Comparison of ENCODE assay signal across 1 cellular context in genomic region chr17:42407289-42407836, GRCh38.
TF ChIP-seq lines count a peak whose summit lies in the region.

No MANE protein-coding gene starts in this region.

TF ChIP-seq in K562, 482 proteins besides CTCF, POLR2A, EP300 and RAD21 (continues in another document):
- TF ChIP-seq NONO (IDR thresholded peaks at IDR 0.05; ENCODE audit: low read depth in 2 of 2, low read length in 1 of 2) (no peak), MBD2 (IDR thresholded peaks at IDR 0.05; ENCODE audit: borderline replicate concordance, low read depth) (peak; percentile 76; the same call in 1 of the 2 replicates), NBN (IDR thresholded peaks at IDR 0.05; ENCODE audit: low read depth) (no peak), ZNF143 (CRISPR knock-in tag; IDR thresholded peaks at IDR 0.05) (peak; percentile 86), CTBP1 (IDR thresholded peaks at IDR 0.05; ENCODE audit: borderline replicate concordance) (0 out of 2 replicates have a peak, but pooled peaks have one; percentile 28), SP2 (IDR thresholded peaks at IDR 0.05; ENCODE audit: extremely low read depth, low read depth, low read length, poor library complexity, severe bottlenecking) (no peak), PRDM10 (IDR thresholded peaks at IDR 0.05; ENCODE audit: partially characterized antibody) (peak; percentile 51), SMARCA4 (IDR thresholded peaks at IDR 0.05) (0 out of 2 replicates have a peak, but pooled peaks have one; percentile 29), CBX8 (IDR thresholded peaks at IDR 0.05; ENCODE audit: borderline replicate concordance, extremely low read depth, low read depth, low read length, poor library complexity, severe bottlenecking) (no peak), DEAF1 (CRISPR knock-in tag; IDR thresholded peaks at IDR 0.05) (no peak), ZNF766 (CRISPR knock-in tag; conservative IDR thresholded peaks at IDR 0.05) (0 out of 2 replicates have a peak, but pooled peaks have one; percentile 50), YY1 (IDR thresholded peaks at IDR 0.05; ENCODE audit: borderline replicate concordance in 1 of 3, control insufficient read depth in 1 of 3, extremely low read depth in 1 of 3, insufficient read depth in 3 of 3, insufficient read length in 1 of 3, insufficient replicate concordance in 2 of 3, low read depth in 1 of 3, low read length in 2 of 3) (peak in 2 of 3 experiments; percentile 28 to 62), ZKSCAN8 (CRISPR knock-in tag; IDR thresholded peaks at IDR 0.05) (no peak), CEBPG (CRISPR knock-in tag; IDR thresholded peaks at IDR 0.05) (0 out of 2 replicates have a peak, but pooled peaks have one; percentile 24), CEBPG (tag; conservative IDR thresholded peaks at IDR 0.05 in 1 of 2, IDR thresholded peaks at IDR 0.05 in 1 of 2) (no peak), POLR2AphosphoS2 (IDR thresholded peaks at IDR 0.05; ENCODE audit: low read length) (no peak), JUND (IDR thresholded peaks at IDR 0.05; ENCODE audit: borderline replicate concordance, low read depth, low read length) (no peak), JUND (tag; IDR thresholded peaks at IDR 0.05; ENCODE audit: borderline replicate concordance, low read depth, low read length) (peak; percentile 26; the same call in 1 of the 3 replicates), CREB3L1 (IDR thresholded peaks at IDR 0.05; ENCODE audit: borderline replicate concordance, low read depth) (peak; percentile 61; the same call in 1 of the 2 replicates), POLR2B (IDR thresholded peaks at IDR 0.05; ENCODE audit: low read depth, partially characterized antibody) (no peak), ETS1 (conservative IDR thresholded peaks at IDR 0.05; ENCODE audit: control insufficient read depth, low read depth, low read length) (peak; percentile 96), FOXM1 (IDR thresholded peaks at IDR 0.05; ENCODE audit: low read depth) (no peak), FOXM1 (CRISPR knock-in tag; IDR thresholded peaks at IDR 0.05; ENCODE audit: low read depth) (no peak), TCFL5 (CRISPR knock-in tag; conservative IDR thresholded peaks at IDR 0.05) (no peak), ZNF639 (CRISPR knock-in tag; conservative IDR thresholded peaks at IDR 0.05 in 1 of 2, IDR thresholded peaks at IDR 0.05 in 1 of 2) (0 out of 4 replicates have a peak, but pooled peaks of 1 of the 2 experiments have one; percentile 42), HCFC1 (IDR thresholded peaks at IDR 0.05; ENCODE audit: low read depth, low read length) (peak; percentile 96), ZKSCAN3 (CRISPR knock-in tag; IDR thresholded peaks at IDR 0.05) (no peak), DACH1 (IDR thresholded peaks at IDR 0.05; ENCODE audit: partially characterized antibody) (no peak), DPF2 (IDR thresholded peaks at IDR 0.05) (peak; percentile 48; the same call in 1 of the 2 replicates), AFF1 (IDR thresholded peaks at IDR 0.05; ENCODE audit: low read depth in 1 of 2, partially characterized antibody in 2 of 2) (peak in 1 of 2 experiments; percentile 96), NFIC (IDR thresholded peaks at IDR 0.05) (peak; percentile 36; the same call in 1 of the 2 replicates), CREB5 (CRISPR knock-in tag; IDR thresholded peaks at IDR 0.05) (no peak), NR2C1 (IDR thresholded peaks at IDR 0.05) (peak; percentile 86), NR2C1 (tag; IDR thresholded peaks at IDR 0.05) (peak; percentile 95), KAT2B (IDR thresholded peaks at IDR 0.05; ENCODE audit: low read depth, low read length) (no peak), NR2C2 (CRISPR knock-in tag; IDR thresholded peaks at IDR 0.05) (peak; percentile 60; the same call in 1 of the 2 replicates), NR2C2 (tag; IDR thresholded peaks at IDR 0.05) (peak; percentile 93), ILK (tag; IDR thresholded peaks at IDR 0.05; ENCODE audit: borderline replicate concordance, low read depth) (no peak), PML (IDR thresholded peaks at IDR 0.05; ENCODE audit: low read length) (0 out of 2 replicates have a peak, but pooled peaks have one; percentile 5), CREM (IDR thresholded peaks at IDR 0.05; ENCODE audit: low read depth) (peak; percentile 79), CEBPB (tag; IDR thresholded peaks at IDR 0.05) (peak; percentile 70), PHF8 (IDR thresholded peaks at IDR 0.05; ENCODE audit: borderline replicate concordance, low read length) (no peak), SIX5 (IDR thresholded peaks at IDR 0.05; ENCODE audit: borderline replicate concordance in 1 of 2, insufficient read depth in 1 of 2, low read depth in 1 of 2, low read length in 2 of 2) (peak; percentile 92 to 96), CGGBP1 (CRISPR knock-in tag; IDR thresholded peaks at IDR 0.05) (no peak), ELF1 (tag; IDR thresholded peaks at IDR 0.05) (peak; percentile 44; the same call in 1 of the 2 replicates), GABPA (tag; conservative IDR thresholded peaks at IDR 0.05; ENCODE audit: low read depth) (0 out of 2 replicates have a peak, but pooled peaks have one; percentile 29)
